Comparison of ENCODE assay signal across 8 cellular contexts in the genomic region with DNA sequence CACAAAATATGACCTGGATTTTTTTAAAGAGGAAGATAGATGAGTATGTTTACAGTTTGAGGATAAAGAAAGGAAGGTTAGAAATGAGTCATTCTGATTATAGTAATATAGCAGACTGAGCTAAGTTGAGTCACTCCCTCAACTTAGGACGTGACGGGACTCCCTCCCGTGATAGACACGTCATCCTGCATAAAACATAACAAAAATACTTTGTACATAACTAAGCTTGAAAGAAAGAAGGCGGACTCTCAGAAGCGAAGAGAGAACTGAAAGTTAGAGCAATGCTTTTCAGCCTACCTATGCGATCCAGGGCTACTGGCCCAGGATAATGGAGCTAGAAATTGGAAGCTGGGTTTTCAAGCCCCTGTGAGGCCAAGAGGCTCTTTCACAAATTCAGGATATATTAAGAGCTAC. TPM values are rescaled to one million over a fixed set of nuclear protein-coding genes. Genes with fewer than 3 reads are reported as not detected.
A peak's percentile ranks its signal among the peaks of the same experiment; 100 is the strongest.
DNase-seq lines count a peak whose midpoint lies in the region; ATAC-seq lines count a peak whose summit lies in the region.

No MANE protein-coding gene starts in this region.

- ATAC-seq in GM19025 (IDR thresholded peaks at IDR 0.05; ENCODE audit: low read depth, unreplicated experiment) (peak; percentile 77), HG03139 (IDR thresholded peaks at IDR 0.05; ENCODE audit: unreplicated experiment) (peak; percentile 87)

- DNase-seq in A172 (ENCODE audit: low spot score), result peak; percentile 96
- peak in 3 of 5 experiments; percentile 3 to 94 (median 10) for DNase-seq in T-helper 2 cell
- peak; percentile 4 for DNase-seq in effector CD4-positive, alpha-beta T cell
- peak; percentile 89 for DNase-seq in smooth muscle cell of the brain vasculature (ENCODE audit: low read depth, low spot score)
- DNase-seq in NCI-H526 treated with DMSO at 0.1 percent for 48 hours (lab: John Stamatoyannopoulos, UW), result no peak
- DNase-seq in middle frontal gyrus (ENCODE audit: extremely low spot score, low spot score), result no peak

RNA-seq across cellular contexts. Expression of a gene that starts 53.0 kb away (rescaled TPM):
- total RNA-seq in A172 (2014; rRNA removed; shearing (Covaris generic)), result 109 and 133 TPM in 2 replicates

Comparison
In these comparisons a context has a peak if more than half of its experiments do, and no peak if none do; other contexts are left out.
1. DNase-seq: peak in A172 (single experiment), T-helper 2 cell (3 of 5), effector CD4-positive, alpha-beta T cell (single experiment) and smooth muscle cell of the brain vasculature (single experiment); none in NCI-H526 treated with DMSO at 0.1 percent for 48 hours (single experiment) and middle frontal gyrus (single experiment).